ENCODE assay signal across 1 cellular context in genomic region chr17:77444653-77445029, GRCh38.
A peak's percentile ranks its signal among the peaks of the same experiment; 100 is the strongest.
TF ChIP-seq lines count a peak whose summit lies in the region.

No MANE protein-coding gene starts in this region.

TF ChIP-seq in GM12878, 131 proteins besides CTCF, POLR2A, EP300 and RAD21 (continued from another document):
- no peak for TF ChIP-seq IRF3 (IDR thresholded peaks at IDR 0.05)
- no peak for TF ChIP-seq IRF5 (IDR thresholded peaks at IDR 0.05; ENCODE audit: borderline replicate concordance)
- TF ChIP-seq RCOR1 (conservative IDR thresholded peaks at IDR 0.05; ENCODE audit: low read depth, low read length) = no peak
- TF ChIP-seq ZNF592 (IDR thresholded peaks at IDR 0.05) = peak; percentile 32; the same call in 1 of the 2 replicates
- no peak for TF ChIP-seq ZBED1 (IDR thresholded peaks at IDR 0.05; ENCODE audit: borderline replicate concordance)
- no peak for TF ChIP-seq NFIC (IDR thresholded peaks at IDR 0.05; ENCODE audit: low read depth, low read length)
- TF ChIP-seq CHD1 (IDR thresholded peaks at IDR 0.05; ENCODE audit: low read depth, low read length) = no peak
- peak; percentile 55 for TF ChIP-seq HDGF (IDR thresholded peaks at IDR 0.05)
- no peak; the same call in 1 of the 2 replicates for TF ChIP-seq MAX (IDR thresholded peaks at IDR 0.05; ENCODE audit: low read depth, low read length)
- no peak for TF ChIP-seq SUZ12 (IDR thresholded peaks at IDR 0.05; ENCODE audit: unreplicated experiment)
- TF ChIP-seq CHD4 (IDR thresholded peaks at IDR 0.05) = no peak
- no peak for TF ChIP-seq STAT3 (IDR thresholded peaks at IDR 0.05; ENCODE audit: low read depth, low read length)
- peak; percentile 40 for TF ChIP-seq ZNF687 (IDR thresholded peaks at IDR 0.05)
- TF ChIP-seq MLLT1 (IDR thresholded peaks at IDR 0.05) = peak; percentile 38; the same call in 1 of the 2 replicates
- no peak for TF ChIP-seq CHD2 (IDR thresholded peaks at IDR 0.05; ENCODE audit: borderline replicate concordance, low read depth, low read length)
- TF ChIP-seq YY1 (IDR thresholded peaks at IDR 0.05; ENCODE audit: low read depth, low read length) = peak; percentile 43; the same call in 1 of the 2 replicates
- no peak for TF ChIP-seq ZZZ3 (IDR thresholded peaks at IDR 0.05; ENCODE audit: control insufficient read depth, insufficient read length, low read depth)
- TF ChIP-seq ZNF384 (IDR thresholded peaks at IDR 0.05; ENCODE audit: borderline replicate concordance, low read depth, low read length) = peak; percentile 19; the same call in 1 of the 2 replicates
